32 cellular contexts compared by ENCODE assay signal in the genomic region with DNA sequence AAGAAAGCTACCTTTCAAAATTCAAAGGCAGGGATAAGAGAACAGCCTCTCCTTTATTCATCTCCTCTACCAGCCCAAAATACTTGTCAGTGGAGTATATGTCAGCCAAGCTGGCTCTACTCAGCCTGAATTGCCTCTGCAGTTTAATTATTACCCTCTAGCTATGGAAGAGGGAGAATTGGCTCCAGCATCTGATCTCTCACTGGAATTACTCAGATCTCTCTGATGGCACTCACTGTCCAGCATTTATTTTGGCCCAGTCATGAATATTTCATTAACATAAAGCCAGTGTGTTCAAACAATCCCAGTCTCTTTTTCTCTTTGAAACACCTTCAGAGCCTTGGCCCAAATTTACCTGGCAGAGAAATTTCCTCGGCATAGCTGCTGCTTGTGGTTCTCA. TPM values are rescaled to one million over a fixed set of nuclear protein-coding genes. Genes with fewer than 3 reads are reported as not detected.
"Had no signal": no experiment of that assay in that cellular context is flagged by ENCODE, and none has a peak within 500 bp of the region (broad histone marks: within the 10 kb centered on the region; RNA-seq: fewer than 3 reads in every experiment).

No MANE protein-coding gene starts in this region.

- H3K9me3 ChIP-seq: adrenal gland, body of pancreas, colonic mucosa had no signal

- H3K4me3 ChIP-seq: adrenal gland, body of pancreas, cardiac muscle cell, colonic mucosa, esophagus squamous epithelium had no signal

- H3K27ac ChIP-seq: adrenal gland, body of pancreas, cardiac muscle cell, colonic mucosa, epithelial cell of prostate, esophagus squamous epithelium had no signal

- ATAC-seq: activated CD4-positive, alpha-beta T cell treated with anti-CD3 and anti-CD28 coated beads for 36 hours; activated CD8-positive, alpha-beta memory T cell treated with anti-CD3 and anti-CD28 coated beads, Interleukin-2, amount 10 ng/mL, durations not matched to agents 7 days and 5 days; activated CD8-positive, alpha-beta T cell treated with anti-CD3 and anti-CD28 coated beads, Interleukin-2, amount 10 ng/mL, durations not matched to agents 7 days and 5 days; activated naive CD8-positive, alpha-beta T cell treated with anti-CD3 and anti-CD28 coated beads, Interleukin-2, amount 50 U/mL, for 24 hours; body of pancreas had no signal

- H3K27me3 ChIP-seq: adrenal gland, body of pancreas, cardiac muscle cell, colonic mucosa, esophagus squamous epithelium had no signal

- H3K4me1 ChIP-seq: adrenal gland, body of pancreas, colonic mucosa had no signal

- DNase-seq: activated CD4-positive, alpha-beta memory T cell treated with anti-CD3 and anti-CD28 coated beads for 36 hours; activated CD4-positive, alpha-beta T cell treated with anti-CD3 and anti-CD28 coated beads for 36 hours; activated CD4-positive, alpha-beta T cell treated with anti-CD3 and anti-CD28 coated beads, Interleukin-2, amount 10 ng/mL, durations not matched to agents 24 days and 14 days; activated CD4-positive, CD25-positive, alpha-beta regulatory T cell; activated CD4-positive, CD25-positive, alpha-beta regulatory T cell treated with anti-CD3 and anti-CD28 coated beads, Interleukin-2, amount 50 U/mL, for 72 hours; activated CD8-positive, alpha-beta memory T cell treated with anti-CD3 and anti-CD28 coated beads, Interleukin-2, amount 10 ng/mL, durations not matched to agents 7 days and 5 days; activated CD8-positive, alpha-beta memory T cell treated with anti-CD3 and anti-CD28 coated beads, Interleukin-2, amount 50 U/mL, for 4 hours; activated CD8-positive, alpha-beta T cell treated with anti-CD3 and anti-CD28 coated beads, Interleukin-2, amount 10 ng/mL, durations not matched to agents 7 days and 5 days; activated effector memory CD4-positive, alpha-beta T cell treated with anti-CD3 and anti-CD28 coated beads, Interleukin-2, amount 50 U/mL, for 16 hours; activated naive CD4-positive, alpha-beta T cell treated with anti-CD3 and anti-CD28 coated beads for 36 hours; activated naive CD8-positive, alpha-beta T cell treated with anti-CD3 and anti-CD28 coated beads for 36 hours; activated naive CD8-positive, alpha-beta T cell treated with anti-CD3 and anti-CD28 coated beads, Interleukin-2, amount 50 U/mL, for 24 hours; activated T-cell treated with anti-CD3 and anti-CD28 coated beads, Interleukin-2, amount 50 U/mL, for 1 hour; activated T-cell treated with anti-CD3 and anti-CD28 coated beads, Interleukin-2, amount 50 U/mL, for 48 hours; adrenal gland; amygdala; aorta; body of pancreas; central memory CD4-positive, alpha-beta T cell; cerebellar nuclear complex; colonic mucosa; effector CD8-positive, alpha-beta T cell; esophagus squamous epithelium; foreskin melanocyte; head of caudate nucleus; T-helper 2 cell had no signal

- H3K36me3 ChIP-seq: adrenal gland, cardiac muscle cell, colonic mucosa, esophagus squamous epithelium had no signal

RNA-seq across cellular contexts. Expression of a gene that starts 58.6 kb away (rescaled TPM):
- total RNA-seq: activated CD4-positive, alpha-beta memory T cell treated with anti-CD3 and anti-CD28 coated beads for 36 hours; activated CD4-positive, alpha-beta T cell treated with anti-CD3 and anti-CD28 coated beads for 36 hours; activated CD4-positive, alpha-beta T cell treated with anti-CD3 and anti-CD28 coated beads, Interleukin-2, amount 10 ng/mL, durations not matched to agents 24 days and 14 days; activated CD8-positive, alpha-beta memory T cell treated with anti-CD3 and anti-CD28 coated beads for 36 hours; activated CD8-positive, alpha-beta memory T cell treated with anti-CD3 and anti-CD28 coated beads, Interleukin-2, amount 10 ng/mL, durations not matched to agents 7 days and 5 days; activated CD8-positive, alpha-beta T cell treated with anti-CD3 and anti-CD28 coated beads, Interleukin-2, amount 10 ng/mL, durations not matched to agents 7 days and 5 days; activated naive CD4-positive, alpha-beta T cell treated with anti-CD3 and anti-CD28 coated beads for 36 hours; activated naive CD8-positive, alpha-beta T cell treated with anti-CD3 and anti-CD28 coated beads for 36 hours; activated T-helper 1 cell treated with anti-CD3 and anti-CD28 coated beads, Interleukin-12 subunit alpha, Interleukin-12 subunit beta, Interleukin-2, Interleukin-4 antibody, amounts not matched to agents 30 ng/mL and 10 ng/mL and 1 ng/mL, durations not matched to agents 14 hours and 24 hours and 36 hours; dermis microvascular lymphatic vessel endothelial cell; T-helper 1 cell treated with Interleukin-12 subunit alpha and Interleukin-12 subunit beta and Interleukin-4 antibody, amounts not matched to agents 30 ng/mL and 1 ng/mL, for 36 hours had no signal
